17 cellular contexts compared by ENCODE assay signal in genomic region chr12:66768293-66768692, GRCh38.
DNase-seq lines count a peak whose midpoint lies in the region; ATAC-seq, FAIRE-seq and TF ChIP-seq lines count a peak whose summit lies in the region.
"Had no signal": no experiment of that assay in that cellular context is flagged by ENCODE, and none has a peak within 500 bp of the region (broad histone marks: within the 10 kb centered on the region; RNA-seq: fewer than 3 reads in every experiment).

No MANE protein-coding gene starts in this region.

- H3K9me3 ChIP-seq in A549 (no peaks in the 10 kb centered on the region), pancreas (no peaks in the 10 kb centered on the region)
- H3K9me3 ChIP-seq in CD4-positive, alpha-beta memory T cell (ENCODE audit: control insufficient read depth in 1 of 2, low read length in 2 of 2): no peaks in the 10 kb centered on the region

- intact Hi-C loops in left colon (cut with DNase I, micrococcal nuclease): no loop called here
- intact Hi-C loops in pancreas (cut with DNase I): no loop called here
- intact Hi-C loops in CD4-positive, alpha-beta memory T cell (cut with micrococcal nuclease): no loop called here

- H3K27me3 Mint-ChIP-seq in GM23338 (ENCODE audit: insufficient read depth, low read depth, poor library complexity): no peaks in the 10 kb centered on the region
- peaks cover 0 to 2% of the 10 kb centered on the region in 2 donors for H3K27me3 Mint-ChIP-seq in CD4-positive, alpha-beta memory T cell

- peaks cover 12% of the 10 kb centered on the region for H3K4me1 Mint-ChIP-seq in GM23338
- peaks cover 10 to 25% (median 18%) of the 10 kb centered on the region in 4 donors for H3K4me1 Mint-ChIP-seq in CD4-positive, alpha-beta memory T cell

- TF ChIP-seq CTCF in A549 (IDR thresholded peaks at IDR 0.05): no peak
- TF ChIP-seq CTCF in GM23338 (conservative IDR thresholded peaks at IDR 0.05; ENCODE audit: low read depth in 2 of 2): no peak
- no peak for TF ChIP-seq CTCF in pancreas (IDR thresholded peaks at IDR 0.05)

- H3K9me3 Mint-ChIP-seq in GM23338: no peaks in the 10 kb centered on the region
- no peaks in the 10 kb centered on the region for H3K9me3 Mint-ChIP-seq in CD4-positive, alpha-beta memory T cell
- H3K9me3 Mint-ChIP-seq: H9 had no signal

- H3K27me3 ChIP-seq in GM23338 (ENCODE audit: insufficient read depth) (no peaks in the 10 kb centered on the region), pancreas (no peaks in the 10 kb centered on the region)
- H3K27me3 ChIP-seq in CD4-positive, alpha-beta memory T cell (ENCODE audit: insufficient read depth, low read length): no peaks in the 10 kb centered on the region

- H3K27ac ChIP-seq in A549: no peak overlapping the region
- H3K27ac ChIP-seq in GM23338 (ENCODE audit: low read depth): no peak overlapping the region
- no peak overlapping the region for H3K27ac ChIP-seq in pancreas
- H3K27ac ChIP-seq in CD4-positive, alpha-beta memory T cell (ENCODE audit: low read depth, low read length): no peak overlapping the region
- H3K27ac ChIP-seq: RWPE1 had no signal

- no peak overlapping the region for H3K4me3 ChIP-seq in A549
- no peak overlapping the region for H3K4me3 ChIP-seq in GM23338
- H3K4me3 ChIP-seq in pancreas: no peak overlapping the region
- no peak overlapping the region for H3K4me3 ChIP-seq in CD4-positive, alpha-beta memory T cell (ENCODE audit: low read length in 2 of 2)

- no peak for TF ChIP-seq EP300 in A549 (IDR thresholded peaks at IDR 0.05)

- FAIRE-seq in A549 (lab: Jason Lieb, UNC) (no peak), pancreas (lab: Jason Lieb, UNC) (no peak)

- no peaks in the 10 kb centered on the region for H3K79me2 ChIP-seq in GM23338 (replicated peaks; ENCODE audit: insufficient read depth)

- H3K4me3 Mint-ChIP-seq in GM23338: no peak overlapping the region
- H3K4me3 Mint-ChIP-seq in CD4-positive, alpha-beta memory T cell: no peak overlapping the region
- H3K4me3 Mint-ChIP-seq: H9, T-helper 17 cell had no signal

- H3K4me2 ChIP-seq in A549: no peak overlapping the region
- H3K4me2 ChIP-seq in GM23338: no peak overlapping the region

- no peaks in the 10 kb centered on the region for H3F3A ChIP-seq in GM23338 (replicated peaks; ENCODE audit: low read depth)

- no peaks in the 10 kb centered on the region for H4K20me1 ChIP-seq in GM23338 (replicated peaks; ENCODE audit: insufficient read depth)

- CTCF ChIA-PET in A549 (lab: Yijun Ruan, JAX): no interaction called here
- CTCF ChIA-PET in CD4-positive, alpha-beta memory T cell (lab: Charles Lee; ENCODE audit: partially characterized antibody): no interaction called here

- no peak for TF ChIP-seq POLR2A in A549 (IDR thresholded peaks at IDR 0.05; ENCODE audit: low read length)

- H3K27ac Mint-ChIP-seq in GM23338: no peak overlapping the region
- no peak overlapping the region for H3K27ac Mint-ChIP-seq in CD4-positive, alpha-beta memory T cell
- H3K27ac Mint-ChIP-seq: H9, T-helper 17 cell had no signal

- peaks cover 19% of the 10 kb centered on the region for H3K9me2 ChIP-seq in GM23338 (ENCODE audit: insufficient read depth)

- TF ChIP-seq RAD21 in A549 (conservative IDR thresholded peaks at IDR 0.05 in 1 of 2, IDR thresholded peaks at IDR 0.05 in 1 of 2): no peak

- H2AFZ ChIP-seq in GM23338: no peak overlapping the region

- 81% methylated on average over 5 of the region's 5 CpGs for WGBS in A549 (ENCODE audit: missing lambda C conversion rate)
- 89 to 93% methylated on average over 5 of the region's 5 CpGs for WGBS in pancreas, 2 donors

- no peaks in the 10 kb centered on the region for H3K36me3 Mint-ChIP-seq in GM23338 (ENCODE audit: low read depth)
- H3K36me3 Mint-ChIP-seq in CD4-positive, alpha-beta memory T cell: no peaks in the 10 kb centered on the region

- H3K4me1 ChIP-seq in A549: peaks cover 2% of the 10 kb centered on the region; the same call in 1 of the 3 replicates
- no peaks in the 10 kb centered on the region for H3K4me1 ChIP-seq in GM23338 (ENCODE audit: insufficient read depth)
- no peaks in the 10 kb centered on the region for H3K4me1 ChIP-seq in pancreas
- peaks cover 8% of the 10 kb centered on the region for H3K4me1 ChIP-seq in CD4-positive, alpha-beta memory T cell (ENCODE audit: insufficient read depth, low read length)

- in situ Hi-C loops in KBM-7 (cut with MboI; ENCODE audit: low pct_unique_long_range_greater_than_20kb, low sequenced_read_pairs): no loop called here

- no peak for DNase-seq in A549 (ENCODE audit: low read depth in 1 of 2, low spot score in 1 of 2)
- peak; percentile 11 for DNase-seq in KBM-7
- DNase-seq in NOMO-1 (lab: John Stamatoyannopoulos, UW; ENCODE audit: unreplicated experiment in 2 of 2): peak; percentile 30 to 84
- DNase-seq in left colon: peak in 1 of 2 donors; percentile 5
- no peak for DNase-seq in pons (ENCODE audit: low spot score)
- DNase-seq in GM23338 (ENCODE audit: low spot score): no peak
- no peak for DNase-seq in pancreas
- no peak for DNase-seq in CD4-positive, alpha-beta memory T cell
- DNase-seq: C1 segment of cervical spinal cord, DMS79 treated with DMSO at 0.1 percent for 48 hours, H9, MM.1S, NCI-H187 treated with DMSO at 0.1 percent for 48 hours, NCI-H526, SIG-M5, T-helper 17 cell had no signal

- H3K36me3 ChIP-seq in GM23338 (ENCODE audit: insufficient read depth) (no peaks in the 10 kb centered on the region), pancreas (no peaks in the 10 kb centered on the region)
- no peaks in the 10 kb centered on the region for H3K36me3 ChIP-seq in CD4-positive, alpha-beta memory T cell (ENCODE audit: insufficient read depth, low read length)

- POLR2A ChIA-PET in A549 (lab: Yijun Ruan, JAX): no interaction called here
- POLR2A ChIA-PET in CD4-positive, alpha-beta memory T cell (lab: Charles Lee; ENCODE audit: partially characterized antibody): no interaction called here

- ATAC-seq in A549 (no peak), left colon (peak; percentile 97), GM23338 (no peak), pancreas (no peak)
- ATAC-seq: T-helper 17 cell had no signal

TF ChIP-seq in A549, 52 proteins besides CTCF, POLR2A, EP300 and RAD21:
- TF ChIP-seq MAFK (IDR thresholded peaks at IDR 0.05; ENCODE audit: partially characterized antibody) (peak; percentile 36), JUN (IDR thresholded peaks at IDR 0.05) (no peak)

TF ChIP-seq in GM23338, 12 proteins besides CTCF, POLR2A, EP300 and RAD21:
- TF ChIP-seq ZNF114 (CRISPR knock-in tag; IDR thresholded peaks at IDR 0.05): no peak
- TF ChIP-seq EZH2phosphoT487 (IDR thresholded peaks at IDR 0.05; ENCODE audit: unreplicated experiment): no peak
- no peak for TF ChIP-seq ETS1 (IDR thresholded peaks at IDR 0.05)
- TF ChIP-seq ZNF331 (CRISPR knock-in tag; IDR thresholded peaks at IDR 0.05; ENCODE audit: low read depth): no peak
- TF ChIP-seq POLR2AphosphoS5 (IDR thresholded peaks at IDR 0.05; ENCODE audit: low read depth): no peak
- TF ChIP-seq REST (IDR thresholded peaks at IDR 0.05; ENCODE audit: unreplicated experiment): no peak
- no peak for TF ChIP-seq CREB1 (CRISPR knock-in tag; IDR thresholded peaks at IDR 0.05; ENCODE audit: low read depth)
- TF ChIP-seq NANOG (IDR thresholded peaks at IDR 0.05; ENCODE audit: borderline replicate concordance): no peak
- no peak for TF ChIP-seq EZH2 (IDR thresholded peaks at IDR 0.05; ENCODE audit: low read depth, unreplicated experiment)

Comparison
In these comparisons a context has a peak if more than half of its experiments do, and no peak if none do; other contexts are left out.
1. DNase-seq: peak in KBM-7 (single experiment) and NOMO-1 (2 of 2); none in A549 (0 of 2), pons (single experiment), GM23338 (single experiment), pancreas (0 of 6) and CD4-positive, alpha-beta memory T cell (0 of 5).